In genomic region chr18:23141022-23141999, GRCh38 we compare ENCODE assay signal across 9 cellular contexts. TPM values are rescaled to one million over a fixed set of nuclear protein-coding genes. Genes with fewer than 3 reads are reported as not detected.
DNase-seq lines count a peak whose midpoint lies in the region; ATAC-seq, FAIRE-seq and TF ChIP-seq lines count a peak whose summit lies in the region.
"Had no signal": no experiment of that assay in that cellular context is flagged by ENCODE, and none has a peak within 500 bp of the region (broad histone marks: within the 10 kb centered on the region; RNA-seq: fewer than 3 reads in every experiment).

No MANE protein-coding gene starts in this region.

- H2BK15ac ChIP-seq in H1 (ENCODE audit: low read length): no peak overlapping the region

- no peak overlapping the region for H3K4me2 ChIP-seq in H1 (ENCODE audit: insufficient read depth in 1 of 2, low read depth in 2 of 2, low read length in 2 of 2)

- H2BK20ac ChIP-seq in H1 (ENCODE audit: low read length): no peak overlapping the region

- no peak overlapping the region for H4K8ac ChIP-seq in H1 (ENCODE audit: extremely low read depth, insufficient read depth, low read length)

- H2AFZ ChIP-seq in H1 (ENCODE audit: low read length): no peak overlapping the region

- H3K23me2 ChIP-seq in H1 (ENCODE audit: low read depth, low read length): peaks cover 15% of the 10 kb centered on the region

- H3K4me3 ChIP-seq in H1 (ENCODE audit: extremely low read depth in 1 of 4, insufficient read depth in 2 of 4, low read depth in 3 of 4, low read length in 4 of 4): no peak overlapping the region

- H3K36me3 ChIP-seq in H1 (ENCODE audit: control insufficient read depth in 2 of 4, insufficient read depth in 4 of 4, low read length in 3 of 4): peaks cover 0 to 4% (median 0%) of the 10 kb centered on the region in 4 experiments; a peak in 1 of 8 replicates

- H3K79me1 ChIP-seq in H1 (ENCODE audit: low read depth, low read length): peaks cover 19% of the 10 kb centered on the region

- H3K27ac Mint-ChIP-seq in osteocyte (ENCODE audit: unreplicated experiment): peak overlapping the region; percentile 69

- ATAC-seq in GM18858 (IDR thresholded peaks at IDR 0.05; ENCODE audit: unreplicated experiment) (no peak), HG03520 (IDR thresholded peaks at IDR 0.05; ENCODE audit: unreplicated experiment) (no peak)

- POLR2A ChIA-PET in H1 (lab: Charles Lee; ENCODE audit: partially characterized antibody): interaction anchor here (0.6 to 1.1 kb wide), 3 partner anchors 26 to 38 kb away, joined by 3 to 5 read pairs (median 3); no protein-coding TSS in a partner anchor

- H3K4me1 Mint-ChIP-seq in osteocyte (ENCODE audit: unreplicated experiment): peaks cover 76% of the 10 kb centered on the region

- TF ChIP-seq CTCF in H1 (IDR thresholded peaks at IDR 0.05; ENCODE audit: control extremely low read depth in 1 of 3, insufficient read depth in 1 of 3, low read depth in 1 of 3, low read length in 3 of 3): no peak
- TF ChIP-seq CTCF in osteocyte (IDR thresholded peaks at IDR 0.05): no peak
- no peak for TF ChIP-seq CTCF in GM13977 (IDR thresholded peaks at IDR 0.05; ENCODE audit: extremely low read depth, insufficient read depth, missing control alignments)

- no peaks in the 10 kb centered on the region for H3K9me3 Mint-ChIP-seq in osteocyte (ENCODE audit: unreplicated experiment)

- TF ChIP-seq RAD21 in H1 (IDR thresholded peaks at IDR 0.05 in 1 of 2, conservative IDR thresholded peaks at IDR 0.05 in 1 of 2; ENCODE audit: low read depth in 2 of 2, low read length in 2 of 2): no peak

- H2BK120ac ChIP-seq in H1 (replicated peaks; ENCODE audit: low read depth, low read length): no peak overlapping the region

- H3K9ac ChIP-seq in H1 (replicated peaks in 1 of 4; ENCODE audit: extremely low read depth in 1 of 4, low read depth in 3 of 4, low read length in 3 of 4): no peak overlapping the region

- H3K79me2 ChIP-seq in H1 (ENCODE audit: control insufficient read depth in 1 of 2, insufficient read depth in 2 of 2, low read length in 2 of 2): peaks cover 38 to 97% of the 10 kb centered on the region in 2 experiments

- no peak overlapping the region for H3K14ac ChIP-seq in H1 (ENCODE audit: insufficient read length)

- peak overlapping the region; percentile 40 for H2BK5ac ChIP-seq in H1 (ENCODE audit: low read depth, low read length)

- 82% methylated on average over 12 of the region's 12 CpGs; no CpG with 5 or more reads in 1 of the 2 experiments for WGBS in H1 (ENCODE audit: extremely low coverage in 1 of 2, insufficient coverage in 1 of 2, insufficient read length in 1 of 2, insufficient replicate concordance in 2 of 2, low coverage in 1 of 2, low lambda C conversion rate in 2 of 2, missing lambda C conversion rate in 1 of 2), 2 experiments

- peaks cover 12 to 34% (median 19%) of the 10 kb centered on the region in 4 experiments for H3K4me1 ChIP-seq in H1 (replicated peaks in 1 of 4; ENCODE audit: control insufficient read depth in 3 of 4, insufficient read depth in 4 of 4, low read length in 3 of 4)

- peaks cover 13 to 18% of the 10 kb centered on the region in 2 experiments for H4K20me1 ChIP-seq in H1 (replicated peaks in 1 of 2; ENCODE audit: control insufficient read depth in 1 of 2, insufficient read depth in 2 of 2, low read length in 2 of 2)

- no peak overlapping the region for H4K91ac ChIP-seq in H1 (replicated peaks; ENCODE audit: insufficient read length, low read length)

- no peaks in the 10 kb centered on the region for H3K27me3 Mint-ChIP-seq in osteocyte (ENCODE audit: unreplicated experiment)

- FAIRE-seq in H1 (lab: Jason Lieb, UNC): no peak
- FAIRE-seq in GM19239 (lab: Jason Lieb, UNC): no peak

- H3K56ac ChIP-seq in H1 (replicated peaks; ENCODE audit: insufficient read length, low read depth, low read length): no peak overlapping the region

- H3K23ac ChIP-seq in H1 (ENCODE audit: insufficient read length): no peak overlapping the region

- in situ Hi-C loops in GM13977 (cut with MboI; ENCODE audit: low pct_unique_long_range_greater_than_20kb, low sequenced_read_pairs, unreplicated experiment): no loop called here

- H2BK12ac ChIP-seq in H1 (ENCODE audit: low read depth, low read length): no peak overlapping the region; the same call in 1 of the 2 replicates

- H3K9me3 ChIP-seq in H1 (ENCODE audit: insufficient read depth in 2 of 2, low read depth in 1 of 2, low read length in 1 of 2): no peaks in the 10 kb centered on the region

- H3K36me3 Mint-ChIP-seq in osteocyte (ENCODE audit: unreplicated experiment): peaks cover 15% of the 10 kb centered on the region

- H2AK5ac ChIP-seq in H1 (ENCODE audit: low read depth, low read length): no peak overlapping the region

- H3K4me3 Mint-ChIP-seq in osteocyte (ENCODE audit: unreplicated experiment): no peak overlapping the region

- no peak for TF ChIP-seq POLR2A in H1 (IDR thresholded peaks at IDR 0.05; ENCODE audit: control extremely low read depth in 1 of 2, low read depth in 2 of 2, low read length in 2 of 2)

- DNase-seq in DMS153 treated with DMSO at 0.1 percent for 48 hours (lab: John Stamatoyannopoulos, UW; ENCODE audit: unreplicated experiment) (peak; percentile 20), NCI-H2029 (lab: John Stamatoyannopoulos, UW) (peak; percentile 43), H1 (ENCODE audit: low read depth in 1 of 2, low spot score in 2 of 2) (no peak), osteocyte (ENCODE audit: extremely low spot score, unreplicated experiment) (no peak), GM13977 (ENCODE audit: low spot score) (no peak), GM19239 (ENCODE audit: insufficient read length, low spot score) (no peak)
- DNase-seq: DND-41 had no signal

- H4K5ac ChIP-seq in H1 (ENCODE audit: insufficient read length, low read depth, low read length): no peak overlapping the region

- 0 out of 2 replicates have a peak overlapping the region, but pooled peaks have one; percentile 10 for H3K18ac ChIP-seq in H1 (ENCODE audit: extremely low read depth, low read length)

- TF ChIP-seq EP300 in H1 (IDR thresholded peaks at IDR 0.05; ENCODE audit: borderline replicate concordance in 1 of 2, low read depth in 2 of 2, low read length in 2 of 2): no peak

- peaks cover 0 to 4% (median 2%) of the 10 kb centered on the region in 4 experiments; a peak in 2 of 7 replicates for H3K27me3 ChIP-seq in H1 (replicated peaks in 1 of 4; ENCODE audit: control insufficient read depth in 3 of 4, extremely low read depth in 1 of 4, insufficient read depth in 3 of 4, low read length in 3 of 4)

- CTCF ChIA-PET in H1 (lab: Charles Lee; ENCODE audit: partially characterized antibody): interaction anchor here (0.6 to 1.7 kb wide), 5 partner anchors 10 to 310 kb away, joined by 3 to 6 read pairs (median 3); no protein-coding TSS in a partner anchor

- no peak overlapping the region for H3K4ac ChIP-seq in H1 (replicated peaks; ENCODE audit: insufficient read length, low read depth, low read length)

- H3K27ac ChIP-seq in H1 (ENCODE audit: low read depth, low read length): no peak overlapping the region

TF ChIP-seq in H1, 55 proteins besides CTCF, POLR2A, EP300 and RAD21 (continues in another document):
- TF ChIP-seq TBP (IDR thresholded peaks at IDR 0.05; ENCODE audit: low read depth, low read length): no peak
- TF ChIP-seq POLR2AphosphoS5 (IDR thresholded peaks at IDR 0.05; ENCODE audit: low read depth, low read length): no peak
- no peak for TF ChIP-seq BCL11A (IDR thresholded peaks at IDR 0.05; ENCODE audit: low read depth in 2 of 2, low read length in 2 of 2)
- no peak for TF ChIP-seq GABPA (IDR thresholded peaks at IDR 0.05; ENCODE audit: borderline replicate concordance, insufficient read depth, low read length)
- TF ChIP-seq RBBP5 (IDR thresholded peaks at IDR 0.05; ENCODE audit: borderline replicate concordance, low read depth, low read length): no peak
- no peak for TF ChIP-seq BACH1 (IDR thresholded peaks at IDR 0.05; ENCODE audit: low read length)
- TF ChIP-seq GTF2F1 (IDR thresholded peaks at IDR 0.05; ENCODE audit: borderline replicate concordance, low read depth, low read length): no peak
- TF ChIP-seq BRCA1 (IDR thresholded peaks at IDR 0.05; ENCODE audit: low read depth, low read length): no peak
- TF ChIP-seq ATF2 (IDR thresholded peaks at IDR 0.05; ENCODE audit: low read length): no peak
- no peak for TF ChIP-seq TAF1 (IDR thresholded peaks at IDR 0.05; ENCODE audit: low read depth, low read length)
- TF ChIP-seq SP2 (IDR thresholded peaks at IDR 0.05; ENCODE audit: low read length): no peak
- TF ChIP-seq PHF8 (conservative IDR thresholded peaks at IDR 0.05; ENCODE audit: low read depth, low read length): no peak
- TF ChIP-seq RFX5 (IDR thresholded peaks at IDR 0.05; ENCODE audit: borderline replicate concordance, low read depth, low read length): no peak
- TF ChIP-seq KDM1A (IDR thresholded peaks at IDR 0.05; ENCODE audit: borderline replicate concordance, low read length): no peak
- no peak for TF ChIP-seq RXRA (IDR thresholded peaks at IDR 0.05; ENCODE audit: insufficient read depth, low read depth, low read length)
- TF ChIP-seq NRF1 (IDR thresholded peaks at IDR 0.05; ENCODE audit: low read depth, low read length): no peak
- no peak for TF ChIP-seq RNF2 (IDR thresholded peaks at IDR 0.05; ENCODE audit: borderline replicate concordance, low read depth, low read length, missing control alignments, poor library complexity, severe bottlenecking)
- TF ChIP-seq SP1 (IDR thresholded peaks at IDR 0.05; ENCODE audit: low read depth, low read length): no peak

RNA-seq across cellular contexts. Expression of gene CABLES1, which starts 6.0 kb away (rescaled TPM):
- 26.4 and 28.0 TPM in 2 replicates for total RNA-seq in H1 (2021; fragmentation: NEBNext Ultra II Directional; extraction: Animal tissue kit (Norgen Biotek cat#: 25700))
- 8.3 and 9.2 TPM in 2 replicates for polyA plus RNA-seq in H1 (2011; rRNA removed)
- 9.1 TPM for polyA plus RNA-seq in H1 (2011; cell fraction: cytosol; rRNA removed)
- polyA plus RNA-seq in H1 (2011; cell fraction: nucleus; rRNA removed): 17.4 TPM
- 15.3 to 18.2 TPM (median 16.6 TPM) in 4 replicates for polyA plus RNA-seq in H1 (2012, experiment 1 of 2)
- polyA plus RNA-seq in H1 (2012, experiment 2 of 2): 11.8 TPM
- 11.0 TPM for polyA plus RNA-seq in H1 (2013, experiment 1 of 2)
- polyA plus RNA-seq in H1 (2013, experiment 2 of 2): 9.9 TPM
- 13.6 and 21.1 TPM in 2 replicates for polyA minus RNA-seq in H1 (2011; rRNA and poly(A)+ RNA removed)
- 15.0 TPM for polyA minus RNA-seq in H1 (2011; cell fraction: cytosol; rRNA and poly(A)+ RNA removed)
- polyA minus RNA-seq in H1 (2011; cell fraction: nucleus; rRNA and poly(A)+ RNA removed): 27.9 TPM
- 50.9 and 51.2 TPM in 2 replicates for total RNA-seq in osteocyte

Comparison
In these comparisons a context has a peak if more than half of its experiments do, and no peak if none do; other contexts are left out.
1. DNase-seq: peak in DMS153 treated with DMSO at 0.1 percent for 48 hours (single experiment) and NCI-H2029 (single experiment); none in H1 (0 of 2), osteocyte (single experiment), GM13977 (single experiment) and GM19239 (single experiment).